In genomic region chr1:42332877-42333276, GRCh38 we compare ENCODE assay signal across 15 cellular contexts. TPM values are rescaled to one million over a fixed set of nuclear protein-coding genes. Genes with fewer than 3 reads are reported as not detected.
DNase-seq lines count a peak whose midpoint lies in the region; ATAC-seq, FAIRE-seq and TF ChIP-seq lines count a peak whose summit lies in the region.
"Had no signal": no experiment of that assay in that cellular context is flagged by ENCODE, and none has a peak within 500 bp of the region (broad histone marks: within the 10 kb centered on the region; RNA-seq: fewer than 3 reads in every experiment).

No MANE protein-coding gene starts in this region.

- no peak for DNase-seq in Caco-2
- DNase-seq in K562 (ENCODE audit: extremely low read depth in 1 of 4, low spot score in 3 of 4): no peak
- no peak for DNase-seq in nephron progenitor cell
- DNase-seq in mesenteric fat pad (ENCODE audit: low spot score): no peak
- no peak for DNase-seq in ovary
- DNase-seq in activated naive CD4-positive, alpha-beta T cell treated with Interleukin-2 at 50 U/mL for 16 hours: no peak
- DNase-seq: activated CD4-positive, alpha-beta T cell treated with anti-CD3 and anti-CD28 coated beads, Interleukin-2, amount 10 ng/mL, durations not matched to agents 7 days and 5 days; NCI-H2171; nucleus accumbens; stimulated activated CD4-positive, alpha-beta T cell treated with anti-CD3 and anti-CD28 coated beads, Interleukin-4, amount 100 ng/mL, for 24 hours had no signal

- BruUV-seq in Caco-2 (replicated peaks; lab: Mats Ljungman, UMichigan): no TSS peak
- no TSS peak for BruUV-seq in K562 (replicated peaks; lab: Mats Ljungman, UMichigan)

- FAIRE-seq in K562 (lab: Jason Lieb, UNC): no peak
- FAIRE-seq: GM18507 had no signal

- no peak for TF ChIP-seq RAD21 in K562 (CRISPR knock-in tag; conservative IDR thresholded peaks at IDR 0.05 in 1 of 2, IDR thresholded peaks at IDR 0.05 in 1 of 2)

- H3K36me3 Mint-ChIP-seq in Caco-2 (ENCODE audit: insufficient read depth, unreplicated experiment) (peaks cover 30% of the 10 kb centered on the region), nephron progenitor cell (ENCODE audit: low read depth) (peaks cover 24% of the 10 kb centered on the region)

- no peak overlapping the region; the same call in none of the 2 replicates for H3K4me3 ChIP-seq in Caco-2 (ENCODE audit: low read depth, low read length)
- H3K4me3 ChIP-seq in HUES64 (ENCODE audit: low read length): peak overlapping the region; percentile 90
- peak overlapping the region; percentile 85; the same call in 1 of the 2 replicates for H3K4me3 ChIP-seq in K562
- no peak overlapping the region for H3K4me3 ChIP-seq in ovary

- WGBS in HUES64: 93% methylated on average over 5 of the region's 6 CpGs
- 0% methylated on average over 6 of the region's 6 CpGs for WGBS in K562 (ENCODE audit: insufficient coverage, low coverage, missing lambda C conversion rate)
- 64 to 72% (median 72%) methylated on average over 6 of the region's 6 CpGs for WGBS in ovary, 3 donors

- H3K27me3 Mint-ChIP-seq in Caco-2 (ENCODE audit: insufficient read depth, unreplicated experiment) (no peaks in the 10 kb centered on the region), nephron progenitor cell (ENCODE audit: low read depth, poor library complexity) (no peaks in the 10 kb centered on the region)
- H3K27me3 Mint-ChIP-seq: activated CD4-positive, alpha-beta T cell treated with anti-CD3 and anti-CD28 coated beads, Interleukin-2, amount 10 ng/mL, durations not matched to agents 7 days and 5 days had no signal

- peak overlapping the region; percentile 94; the same call in 1 of the 2 replicates for H3K9ac ChIP-seq in HUES64 (ENCODE audit: low read depth, low read length)
- peak overlapping the region in 1 of 2 experiments; percentile 86; a peak in 2 of 4 replicates for H3K9ac ChIP-seq in K562 (ENCODE audit: insufficient read depth in 1 of 2, low read depth in 2 of 2, low read length in 2 of 2)

- peaks cover 4% of the 10 kb centered on the region for H3K9me1 ChIP-seq in K562 (ENCODE audit: control insufficient read depth, insufficient read depth, low read length)

- no peaks in the 10 kb centered on the region for H3K27me3 ChIP-seq in Caco-2 (replicated peaks; ENCODE audit: control insufficient read depth, insufficient read depth, low read length)
- no peaks in the 10 kb centered on the region for H3K27me3 ChIP-seq in HUES64 (ENCODE audit: insufficient read depth, low read length)
- no peaks in the 10 kb centered on the region for H3K27me3 ChIP-seq in K562 (ENCODE audit: control insufficient read depth in 2 of 2, insufficient read depth in 2 of 2, low read length in 2 of 2)
- no peaks in the 10 kb centered on the region for H3K27me3 ChIP-seq in ovary
- H3K27me3 ChIP-seq: SJSA1 had no signal

- ATAC-seq in K562 (no peak), HG03439 (IDR thresholded peaks at IDR 0.05; ENCODE audit: unreplicated experiment) (no peak)

- CTCF ChIA-PET in Caco-2 (lab: Charles Lee): no interaction called here
- CTCF ChIA-PET in K562 (lab: Yijun Ruan, JAX; ENCODE audit: low intra/inter-chr PET ratio): no interaction called here

- H3K79me2 ChIP-seq in K562 (ENCODE audit: control insufficient read depth, insufficient read depth, low read length): peaks cover 83% of the 10 kb centered on the region

- H3K9me3 ChIP-seq in Caco-2 (no peaks in the 10 kb centered on the region), HUES64 (ENCODE audit: insufficient read depth, low read depth, low read length) (no peaks in the 10 kb centered on the region), K562 (replicated peaks; ENCODE audit: control insufficient read depth, insufficient read depth, low read depth, low read length) (no peaks in the 10 kb centered on the region), ovary (no peaks in the 10 kb centered on the region)
- H3K9me3 ChIP-seq: SJSA1, thoracic aorta had no signal

- H3K9me3 Mint-ChIP-seq in Caco-2 (ENCODE audit: unreplicated experiment) (no peaks in the 10 kb centered on the region), nephron progenitor cell (no peaks in the 10 kb centered on the region)

- no peak overlapping the region for H3K27ac ChIP-seq in HUES64 (ENCODE audit: low read depth, low read length)
- H3K27ac ChIP-seq in K562 (ENCODE audit: extremely low read depth, low read depth, low read length): no peak overlapping the region; the same call in 2 of the 3 replicates
- H3K27ac ChIP-seq in ovary: no peak overlapping the region
- H3K27ac ChIP-seq: SJSA1, thoracic aorta had no signal

- H3K36me3 ChIP-seq in Caco-2 (ENCODE audit: control insufficient read depth, insufficient read depth, low read length) (no peaks in the 10 kb centered on the region), HUES64 (ENCODE audit: insufficient read depth, low read length) (no peaks in the 10 kb centered on the region), K562 (ENCODE audit: control insufficient read depth, insufficient read depth, low read length) (no peaks in the 10 kb centered on the region; the same call in 2 of the 3 replicates), ovary (no peaks in the 10 kb centered on the region)
- H3K36me3 ChIP-seq: thoracic aorta had no signal

- TF ChIP-seq CTCF in Caco-2 (IDR thresholded peaks at IDR 0.05; ENCODE audit: insufficient read depth in 1 of 2, low read depth in 1 of 2, low read length in 1 of 2, severe bottlenecking in 1 of 2, unreplicated experiment in 1 of 2) (no peak), K562 (IDR thresholded peaks at IDR 0.05 in 2 of 3, conservative IDR thresholded peaks at IDR 0.05 in 1 of 3; ENCODE audit: insufficient read depth in 2 of 3, low read depth in 1 of 3, low read length in 3 of 3) (no peak), nephron progenitor cell (IDR thresholded peaks at IDR 0.05) (no peak), ovary (IDR thresholded peaks at IDR 0.05) (no peak)

- intact Hi-C loops in Caco-2 (cut with micrococcal nuclease; ENCODE audit: unreplicated experiment): no loop called here
- intact Hi-C loops in K562 (cut with micrococcal nuclease): loop anchor here (1.0 kb wide), 1 partner anchor 156 kb away; no protein-coding TSS in a partner anchor
- intact Hi-C loops in ovary (cut with DNase I): loop anchor here in 1 of 4 donors (10.0 kb wide), 1 partner anchor 158 kb away; no protein-coding TSS in a partner anchor

- POLR2A ChIA-PET in Caco-2 (lab: Charles Lee) (no interaction called here), K562 (lab: Yijun Ruan, JAX) (interaction anchor here (0.6 to 3.1 kb wide), 3 partner anchors 9 to 1055 kb away, joined by 3 to 19 read pairs (median 3); no protein-coding TSS in a partner anchor)

- no peak for TF ChIP-seq EP300 in K562 (IDR thresholded peaks at IDR 0.05; ENCODE audit: low read length)
- TF ChIP-seq EP300 in ovary (IDR thresholded peaks at IDR 0.05): no peak

- H3K4me1 Mint-ChIP-seq in Caco-2 (ENCODE audit: low read depth, unreplicated experiment): peaks cover 32% of the 10 kb centered on the region
- H3K4me1 Mint-ChIP-seq in nephron progenitor cell: peaks cover 42% of the 10 kb centered on the region

- peaks cover 17% of the 10 kb centered on the region for H4K20me1 ChIP-seq in K562 (replicated peaks; ENCODE audit: control insufficient read depth, insufficient read depth, low read length)

- H3K27ac Mint-ChIP-seq in Caco-2 (ENCODE audit: unreplicated experiment) (no peak overlapping the region), nephron progenitor cell (no peak overlapping the region)

- H3K4me3 Mint-ChIP-seq in Caco-2 (ENCODE audit: unreplicated experiment) (peak overlapping the region; percentile 93), nephron progenitor cell (peak overlapping the region; percentile 91)

- H3K4me1 ChIP-seq in Caco-2 (peaks cover 15% of the 10 kb centered on the region), HUES64 (ENCODE audit: insufficient read depth, low read length) (peaks cover 26% of the 10 kb centered on the region), K562 (replicated peaks in 1 of 2; ENCODE audit: control insufficient read depth in 2 of 2, insufficient read depth in 2 of 2, low read length in 2 of 2) (peaks cover 21 to 23% of the 10 kb centered on the region in 2 experiments; a peak in 4 of 5 replicates), ovary (ENCODE audit: insufficient read depth) (peaks cover 8% of the 10 kb centered on the region)

- peak overlapping the region; percentile 65 for H3K4me2 ChIP-seq in K562 (ENCODE audit: insufficient read depth, low read length)

- in situ Hi-C loops in K562 (cut with MboI): no loop called here

- H2AFZ ChIP-seq in K562 (ENCODE audit: low read depth, low read length): no peak overlapping the region

- TF ChIP-seq POLR2A in K562 (conservative IDR thresholded peaks at IDR 0.05): no peak
- TF ChIP-seq POLR2A in ovary (IDR thresholded peaks at IDR 0.05): no peak

RNA-seq across cellular contexts. Expression of gene FOXJ3, which starts 2.2 kb away (rescaled TPM):
- total RNA-seq in Caco-2 (2022) (60.2 and 66.7 TPM in 2 replicates), K562 (2014; rRNA removed) (17.9 and 19.3 TPM in 2 replicates), K562 (2014; rRNA removed; fragmentation: Illumina TruSeq; extraction: Trizol) (23.4 and 27.8 TPM in 2 replicates), K562 (2015; rRNA removed; fragmentation: Illumina TruSeq; extraction: Trizol) (22.0 and 23.5 TPM in 2 replicates), K562 (2021) (35.3 and 35.4 TPM in 2 replicates), mesenteric fat pad (62.1 TPM), ovary (10 to 100 TPM; 36.4 to 59.0 (median 49.4) TPM)
- 25.1 TPM for polyA plus RNA-seq in HUES64 (2013, experiment 1 of 2)
- 28.0 TPM for polyA plus RNA-seq in HUES64 (2013, experiment 2 of 2)
- 92.7 and 185 TPM in 2 replicates for total RNA-seq in K562 (2011; cell fraction: chromatin; rRNA removed; ENCODE audit: low replicate concordance)
- 21.8 and 39.1 TPM in 2 replicates for total RNA-seq in K562 (2011; cell fraction: nucleolus; rRNA removed)
- 57.1 and 84.1 TPM in 2 replicates for total RNA-seq in K562 (2011; cell fraction: nucleoplasm; rRNA removed)
- polyA plus RNA-seq in K562 (2011; rRNA removed) (30.5 and 60.5 TPM in 2 replicates), K562 (2014; fragmentation: Illumina TruSeq; extraction: Trizol) (27.7 and 34.6 TPM in 2 replicates), K562 (2014; fragmentation: Nextera tagmentation; extraction: Ambion mirVana) (10 to 100 TPM in 1 of 2 experiments, 1 to 10 TPM in 1; 8.7 to 13.1 TPM), K562 (2014; rRNA removed) (19.0 and 20.1 TPM in 2 replicates), ovary (10 to 100 TPM; 18.7 to 52.3 TPM)
- 29.6 and 38.3 TPM in 2 replicates for polyA plus RNA-seq in K562 (2011; cell fraction: cytosol; rRNA removed)
- 57.9 and 59.2 TPM in 2 replicates for polyA plus RNA-seq in K562 (2011; cell fraction: nucleus; rRNA removed)
- 14.5 and 16.8 TPM in 2 replicates for polyA plus RNA-seq in K562 (2012)
- polyA minus RNA-seq in K562 (2011; rRNA and poly(A)+ RNA removed): 70.3 and 80.2 TPM in 2 replicates
- polyA minus RNA-seq in K562 (2011; cell fraction: cytosol; rRNA and poly(A)+ RNA removed): 24.8 and 25.2 TPM in 2 replicates
- polyA minus RNA-seq in K562 (2011; cell fraction: nucleus; rRNA and poly(A)+ RNA removed): 28.0 and 65.0 TPM in 2 replicates

RNA-seq across cellular contexts. Expression of gene RIMKLA, which starts 47.7 kb away (rescaled TPM):
- total RNA-seq in Caco-2 (2022) (10.6 and 12.4 TPM in 2 replicates), K562 (2014; rRNA removed) (under 0.01 TPM in 1 of 2 replicates, not detected in the other), K562 (2014; rRNA removed; fragmentation: Illumina TruSeq; extraction: Trizol) (not detected in 2 replicates), K562 (2015; rRNA removed; fragmentation: Illumina TruSeq; extraction: Trizol) (not detected in 2 replicates), K562 (2021) (0.02 TPM in 2 replicates), mesenteric fat pad (0.39 TPM), ovary (under 1 TPM in 6 of 7 donors, not detected in 1; 0.02 to 0.23 (median 0.10) TPM)
- 2.0 TPM for polyA plus RNA-seq in HUES64 (2013, experiment 1 of 2)
- polyA plus RNA-seq in HUES64 (2013, experiment 2 of 2): 2.7 TPM
- total RNA-seq in K562 (2011; cell fraction: chromatin; rRNA removed; ENCODE audit: low replicate concordance): not detected in 2 replicates
- total RNA-seq in K562 (2011; cell fraction: nucleolus; rRNA removed): not detected in 2 replicates
- total RNA-seq in K562 (2011; cell fraction: nucleoplasm; rRNA removed): not detected in 2 replicates
- polyA plus RNA-seq in K562 (2011; rRNA removed) (0.08 TPM in 1 of 2 replicates, not detected in the other), K562 (2014; fragmentation: Illumina TruSeq; extraction: Trizol) (not detected in 2 replicates), K562 (2014; fragmentation: Nextera tagmentation; extraction: Ambion mirVana) (not detected), K562 (2014; rRNA removed) (not detected in 2 replicates), ovary (under 1 TPM; 0.19 to 0.27 TPM)
- under 0.01 TPM in 1 of 2 replicates, not detected in the other for polyA plus RNA-seq in K562 (2011; cell fraction: cytosol; rRNA removed)
- polyA plus RNA-seq in K562 (2011; cell fraction: nucleus; rRNA removed): not detected in 2 replicates
- polyA plus RNA-seq in K562 (2012): 0.01 TPM in 2 replicates
- polyA minus RNA-seq in K562 (2011; rRNA and poly(A)+ RNA removed): not detected in 2 replicates
- not detected in 2 replicates for polyA minus RNA-seq in K562 (2011; cell fraction: cytosol; rRNA and poly(A)+ RNA removed)
- not detected in 2 replicates for polyA minus RNA-seq in K562 (2011; cell fraction: nucleus; rRNA and poly(A)+ RNA removed)

Comparison
In these comparisons a context has a peak if more than half of its experiments do, and no peak if none do; other contexts are left out.
1. H3K4me3 ChIP-seq: peak in HUES64 (single experiment) and K562 (single experiment); none in Caco-2 (single experiment) and ovary (single experiment).